ENCODE assay signal across 9 cellular contexts in genomic region chr1:32362474-32363313, GRCh38. TPM values are rescaled to one million over a fixed set of nuclear protein-coding genes. Genes with fewer than 3 reads are reported as not detected.
DNase-seq lines count a peak whose midpoint lies in the region; ATAC-seq and TF ChIP-seq lines count a peak whose summit lies in the region.
"Had no signal": no experiment of that assay in that cellular context is flagged by ENCODE, and none has a peak within 500 bp of the region (broad histone marks: within the 10 kb centered on the region; RNA-seq: fewer than 3 reads in every experiment).

A gene with protein sequence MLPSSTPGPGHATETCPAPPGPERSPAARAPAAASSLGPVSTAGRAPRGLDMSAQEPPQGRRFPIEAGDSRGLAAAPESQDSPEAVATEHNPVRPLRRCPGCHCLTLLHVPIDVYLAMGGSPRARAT (minus strand): TSS chr1:32362485. CDS start chr1:32362091, 394 bp downstream.
Gene TSSK3 (plus strand): TSS chr1:32362539. CDS start chr1:32362702, 163 bp downstream.

- BruUV-seq in PC-9 (replicated peaks; lab: Mats Ljungman, UMichigan), result no TSS peak

- H3K9ac ChIP-seq in neural cell (ENCODE audit: low read length), result no peak within 1 kb of the TSS

- DNase-seq in AG04450 (ENCODE audit: low read depth, low spot score), result no peak
- no peak for DNase-seq in PC-9
- no peak for DNase-seq in activated effector memory CD4-positive, alpha-beta T cell treated with anti-CD3 and anti-CD28 coated beads, Interleukin-2, amount 50 U/mL, for 16 hours
- DNase-seq: GDM1 had no signal

- WGBS in esophagus, 2 donors, result 70 to 74% methylated on average over 17 of the region's 17 CpGs

- H3K4me1 ChIP-seq in PC-9 (replicated peaks; ENCODE audit: insufficient read depth), result no peaks in the 10 kb centered on the region
- peaks cover 6 to 12% of the 10 kb centered on the region in 2 donors for H3K4me1 ChIP-seq in esophagus (ENCODE audit: control insufficient read depth in 2 of 2, insufficient read depth in 2 of 2, low read length in 1 of 2)

- H3K4me2 ChIP-seq in PC-9, result peak within 1 kb of the TSS; percentile 60
- no peak within 1 kb of the TSS for H3K4me2 ChIP-seq in neural cell (ENCODE audit: low read length)

- H3K4me3 ChIP-seq in AG04450 (ENCODE audit: low read depth, low read length) (peak within 1 kb of the TSS; percentile 39), PC-9 (peak within 1 kb of the TSS; percentile 27; the same call in 1 of the 2 replicates), esophagus (ENCODE audit: low read depth in 1 of 2, low read length in 2 of 2) (peak within 1 kb of the TSS; percentile 37 to 45), neural cell (ENCODE audit: low read length) (peak within 1 kb of the TSS; percentile 10)

- H3K9me2 ChIP-seq in PC-9 (ENCODE audit: insufficient read depth), result no peaks in the 10 kb centered on the region
- H3K9me2 ChIP-seq in neural cell (ENCODE audit: insufficient read depth, low read length), result no peaks in the 10 kb centered on the region

- no peak for TF ChIP-seq CTCF in AG04450 (IDR thresholded peaks at IDR 0.05; ENCODE audit: low read depth, low read length)
- no peak for TF ChIP-seq CTCF in PC-9 (conservative IDR thresholded peaks at IDR 0.05)
- no peak for TF ChIP-seq CTCF in neural cell (IDR thresholded peaks at IDR 0.05; ENCODE audit: poor library complexity, severe bottlenecking)

- H2AFZ ChIP-seq in PC-9 (no peak within 1 kb of the TSS), neural cell (ENCODE audit: low read depth, low read length) (no peak within 1 kb of the TSS)

- H3K36me3 ChIP-seq in PC-9 (ENCODE audit: low read depth), result peaks cover 12% of the 10 kb centered on the region; the same call in 1 of the 2 replicates
- H3K36me3 ChIP-seq in esophagus (ENCODE audit: control insufficient read depth in 2 of 2, insufficient read depth in 2 of 2, low read length in 1 of 2), result peaks cover 19 to 27% of the 10 kb centered on the region in 2 donors
- H3K36me3 ChIP-seq in neural cell (ENCODE audit: insufficient read depth, low read length), result no peaks in the 10 kb centered on the region

- H4K20me1 ChIP-seq in PC-9 (ENCODE audit: insufficient read depth), result no peaks in the 10 kb centered on the region
- no peaks in the 10 kb centered on the region for H4K20me1 ChIP-seq in neural cell (ENCODE audit: insufficient read depth)

- H3F3A ChIP-seq in PC-9 (ENCODE audit: insufficient read depth, low read depth) (peaks cover 37% of the 10 kb centered on the region; the same call in 1 of the 2 replicates), neural cell (ENCODE audit: insufficient read depth, low read length, poor library complexity, severe bottlenecking) (no peaks in the 10 kb centered on the region)

- H3K79me2 ChIP-seq in PC-9 (ENCODE audit: low read depth), result no peaks in the 10 kb centered on the region
- no peaks in the 10 kb centered on the region for H3K79me2 ChIP-seq in neural cell (replicated peaks; ENCODE audit: insufficient read depth, low read length)

- CTCF ChIA-PET in AG04450 (lab: Charles Lee), result interaction anchor here (0.7 kb wide), 1 partner anchor 139 kb away, joined by 9 read pairs; no protein-coding TSS in a partner anchor
- CTCF ChIA-PET in PC-9 (lab: Charles Lee), result interaction anchor here (0.6 kb wide), 1 partner anchor 73 kb away, joined by 3 read pairs; no protein-coding TSS in a partner anchor

- intact Hi-C loops in PC-9 (cut with micrococcal nuclease; ENCODE audit: unreplicated experiment), result loop anchor here (2.0 kb wide), 1 partner anchor 146 kb away; no protein-coding TSS in a partner anchor

- H3K27me3 ChIP-seq in AG04450 (ENCODE audit: control insufficient read depth, insufficient read depth, low read length) (no peaks in the 10 kb centered on the region), PC-9 (ENCODE audit: insufficient read depth, low read depth) (no peaks in the 10 kb centered on the region), esophagus (ENCODE audit: control insufficient read depth in 1 of 2, insufficient read depth in 2 of 2, low read length in 2 of 2) (no peaks in the 10 kb centered on the region), neural cell (ENCODE audit: insufficient read depth, low read depth, low read length) (no peaks in the 10 kb centered on the region)

- no peak for TF ChIP-seq RAD21 in neural cell (conservative IDR thresholded peaks at IDR 0.05)

- no peaks in the 10 kb centered on the region for H3K9me3 ChIP-seq in AG04450 (ENCODE audit: control insufficient read depth, insufficient read depth, low read length)
- no peaks in the 10 kb centered on the region for H3K9me3 ChIP-seq in PC-9 (ENCODE audit: insufficient read depth, low read depth)
- no peaks in the 10 kb centered on the region for H3K9me3 ChIP-seq in esophagus (ENCODE audit: control insufficient read depth in 2 of 2, insufficient read depth in 1 of 2, low read depth in 1 of 2, low read length in 1 of 2)
- no peaks in the 10 kb centered on the region for H3K9me3 ChIP-seq in neural cell (ENCODE audit: low read length)

- ATAC-seq in GM18909 (IDR thresholded peaks at IDR 0.05; ENCODE audit: poor library complexity, unreplicated experiment), result no peak
- ATAC-seq in GM21360 (IDR thresholded peaks at IDR 0.05; ENCODE audit: unreplicated experiment), result no peak
- no peak for ATAC-seq in HG03139 (IDR thresholded peaks at IDR 0.05; ENCODE audit: unreplicated experiment)

- POLR2A ChIA-PET in AG04450 (lab: Yijun Ruan, JAX), result interaction anchor here (0.6 to 1.7 kb wide), 3 partner anchors 12 to 1332 kb away, joined by 3 to 5 read pairs (median 3); partner anchors contain the start of gene MARCKSL1
- POLR2A ChIA-PET in PC-9 (lab: Charles Lee; ENCODE audit: unreplicated experiment), result no interaction called here

- H3K27ac ChIP-seq in AG04450 (ENCODE audit: low read depth, low read length) (peak within 1 kb of the TSS; percentile 11), PC-9 (no peak within 1 kb of the TSS), esophagus (ENCODE audit: low read depth in 2 of 2, low read length in 1 of 2) (no peak within 1 kb of the TSS), neural cell (ENCODE audit: low read length) (no peak within 1 kb of the TSS)

- TF ChIP-seq EP300 in neural cell (conservative IDR thresholded peaks at IDR 0.05; ENCODE audit: poor library complexity, severe bottlenecking), result no peak

TF ChIP-seq in neural cell, 6 proteins besides CTCF, POLR2A, EP300 and RAD21:
- TF ChIP-seq POLR2AphosphoS5 (IDR thresholded peaks at IDR 0.05), result no peak
TF ChIP-seq in neural cell: peak in this region for 0.

RNA-seq across cellular contexts. Expression of the first gene that starts in this region (rescaled TPM):
- polyA plus RNA-seq in AG04450 (2011; rRNA removed), result 1.4 and 1.6 TPM in 2 replicates
- 2.1 and 2.3 TPM in 2 replicates for polyA minus RNA-seq in AG04450 (2011; rRNA and poly(A)+ RNA removed)
- total RNA-seq in PC-9 (2021), result 11.7 and 13.1 TPM in 2 replicates
- polyA plus RNA-seq in esophagus, result 1 to 10 TPM; 2.9 to 5.9 TPM
- 6.1 and 11.7 TPM in 2 replicates for polyA plus RNA-seq in neural cell
- polyA minus RNA-seq in neural cell, result 4.6 TPM in 2 replicates

RNA-seq across cellular contexts. Expression of gene TSSK3, which starts in this region (rescaled TPM):
- polyA plus RNA-seq in AG04450 (2011; rRNA removed), result 0.33 and 0.45 TPM in 2 replicates
- polyA minus RNA-seq in AG04450 (2011; rRNA and poly(A)+ RNA removed), result not detected in 2 replicates
- total RNA-seq in PC-9 (2021), result 3.8 and 3.9 TPM in 2 replicates
- under 1 TPM; 0.15 to 0.53 TPM for polyA plus RNA-seq in esophagus
- not detected in 2 replicates for polyA plus RNA-seq in neural cell
- 1.2 TPM in 1 of 2 replicates, not detected in the other for polyA minus RNA-seq in neural cell
